ENCODE assay signal across 16 cellular contexts in the genomic region with DNA sequence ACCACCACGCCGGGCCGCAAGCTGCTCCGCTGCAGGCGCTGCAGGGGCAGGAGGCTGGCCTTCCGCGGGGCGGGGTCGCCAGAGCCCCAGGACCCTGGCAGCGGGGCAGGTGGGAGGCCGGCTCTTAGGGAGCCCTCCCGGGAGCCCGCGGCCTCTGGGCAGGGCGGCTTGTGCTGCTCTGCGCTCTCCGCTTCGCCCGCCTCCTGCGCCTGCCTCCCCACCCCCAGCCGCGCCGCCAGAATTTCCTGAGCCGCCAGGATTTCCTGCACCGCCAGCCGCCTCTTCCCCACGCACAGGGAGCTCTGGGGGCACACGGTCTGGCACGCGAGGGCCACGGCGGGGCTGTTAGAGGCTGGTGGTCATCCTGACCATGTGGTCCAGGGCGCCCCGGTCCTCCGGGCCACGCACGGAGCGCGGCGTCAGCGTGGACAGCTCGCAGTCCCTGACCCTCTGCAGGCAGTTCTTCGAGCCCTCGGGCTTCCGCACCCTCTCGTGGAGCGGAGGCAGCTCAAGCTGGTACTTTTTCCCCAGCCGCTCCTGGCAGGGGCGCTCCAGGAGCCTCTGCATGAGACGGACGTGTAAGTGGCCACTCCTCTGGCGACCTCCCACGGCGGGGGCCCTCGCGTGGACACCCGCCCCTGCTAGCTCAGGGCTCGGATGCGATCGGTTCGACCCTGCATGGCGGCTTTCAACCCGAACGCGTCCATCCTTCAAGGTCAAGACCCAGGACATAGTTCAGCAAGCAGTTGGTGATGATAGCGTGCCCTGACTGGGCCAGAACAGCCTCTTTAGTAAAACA. TPM values are rescaled to one million over a fixed set of nuclear protein-coding genes. Genes with fewer than 3 reads are reported as not detected.
DNase-seq lines count a peak whose midpoint lies in the region; ATAC-seq and TF ChIP-seq lines count a peak whose summit lies in the region.
"Not testable (repeated sequence)": the region's sequence is repeated elsewhere in the genome, so short reads cannot be mapped to it uniquely, and the experiment has no call there.
"Had no signal": no experiment of that assay in that cellular context is flagged by ENCODE, and none has a peak within 500 bp of the region (broad histone marks: within the 10 kb centered on the region; RNA-seq: fewer than 3 reads in every experiment).

No MANE protein-coding gene starts in this region.

- H3K4me1 ChIP-seq in thyroid gland: not testable (repeated sequence)

- not testable (repeated sequence) for H3K36me3 ChIP-seq in thyroid gland

- WGBS in thyroid gland, 2 donors: 0% methylated on average over 5 of the region's 66 CpGs; no CpG with 5 or more reads in 1 of the 2 donors

- DNase-seq in Daoy (ENCODE audit: low read depth) (peak; percentile 8), astrocyte of the spinal cord (ENCODE audit: low read depth, low spot score) (peak; percentile 0), epithelial cell of esophagus (ENCODE audit: low read depth) (peak; percentile 1), left cardiac atrium (peak; percentile 19), mesenteric fat pad (ENCODE audit: low spot score) (peak; percentile 71), sciatic nerve (ENCODE audit: low spot score) (peak; percentile 53), thyroid gland (peak; percentile 30 to 37)
- DNase-seq in activated CD8-positive, alpha-beta memory T cell treated with anti-CD3 and anti-CD28 coated beads for 24 hours: peak; percentile 53

- in situ Hi-C loops in astrocyte of the spinal cord (cut with HindIII; ENCODE audit: low sequenced_read_pairs): not testable (repeated sequence)

- intact Hi-C loops in left cardiac atrium (cut with DNase I); sciatic nerve (cut with DNase I); thyroid gland (cut with DNase I): not testable (repeated sequence)

- TF ChIP-seq POLR2A in thyroid gland (IDR thresholded peaks at IDR 0.05): not testable (repeated sequence)

- not testable (repeated sequence) for H3K9me3 ChIP-seq in thyroid gland

- H3K27ac ChIP-seq in thyroid gland: not testable (repeated sequence)

- peak overlapping the region; percentile 15 for H3K4me3 ChIP-seq in astrocyte of the spinal cord (ENCODE audit: low read depth, low read length)
- peak overlapping the region; percentile 11 for H3K4me3 ChIP-seq in epithelial cell of esophagus (ENCODE audit: low read length)
- H3K4me3 ChIP-seq in thyroid gland (replicated peaks in 1 of 3): peak overlapping the region in 1 of 3 donors; percentile 12

- not testable (repeated sequence) for TF ChIP-seq CTCF in astrocyte of the spinal cord (IDR thresholded peaks at IDR 0.05; ENCODE audit: low read depth, low read length); epithelial cell of esophagus (IDR thresholded peaks at IDR 0.05; ENCODE audit: insufficient read depth, low read depth, low read length, missing control alignments); thyroid gland (IDR thresholded peaks at IDR 0.05)

- ATAC-seq in left cardiac atrium, sciatic nerve: not testable (repeated sequence)

- not testable (repeated sequence) for H3K27me3 ChIP-seq in thyroid gland

RNA-seq across cellular contexts. Expression of gene TRIM64B, which starts 14.2 kb away (rescaled TPM):
- not detected in 2 replicates for total RNA-seq in Daoy (2014; rRNA removed; shearing (Covaris generic))
- total RNA-seq in left cardiac atrium (not detected), mesenteric fat pad (not detected), sciatic nerve (not detected), thyroid gland (not detected)
- total RNA-seq: activated CD4-positive, alpha-beta T cell treated with anti-CD3 and anti-CD28 coated beads, Interleukin-2, amount 10 ng/mL, durations not matched to agents 24 days and 14 days; activated CD8-positive, alpha-beta memory T cell treated with anti-CD3 and anti-CD28 coated beads, Interleukin-2, amount 10 ng/mL, durations not matched to agents 7 days and 5 days; activated T-helper 1 cell treated with anti-CD3 and anti-CD28 coated beads, Interleukin-12 subunit alpha, Interleukin-12 subunit beta, Interleukin-2, Interleukin-4 antibody, amounts not matched to agents 30 ng/mL and 10 ng/mL and 1 ng/mL, durations not matched to agents 14 hours and 24 hours and 36 hours; hepatocyte; myocyte; T-helper 2 cell treated with Interferon-gamma antibody and Interleukin-4, amounts not matched to agents 100 ng/mL and 5 ng/mL, for 36 hours; vagina had no signal

RNA-seq across cellular contexts. Expression of gene TRIM49, which starts 55.7 kb away (rescaled TPM):
- total RNA-seq in Daoy (2014; rRNA removed; shearing (Covaris generic)): not detected in 2 replicates
- not detected for total RNA-seq in left cardiac atrium
- not detected for total RNA-seq in mesenteric fat pad
- total RNA-seq in sciatic nerve: not detected
- not detected for total RNA-seq in thyroid gland
- total RNA-seq: activated CD4-positive, alpha-beta T cell treated with anti-CD3 and anti-CD28 coated beads, Interleukin-2, amount 10 ng/mL, durations not matched to agents 24 days and 14 days; activated CD8-positive, alpha-beta memory T cell treated with anti-CD3 and anti-CD28 coated beads, Interleukin-2, amount 10 ng/mL, durations not matched to agents 7 days and 5 days; activated T-helper 1 cell treated with anti-CD3 and anti-CD28 coated beads, Interleukin-12 subunit alpha, Interleukin-12 subunit beta, Interleukin-2, Interleukin-4 antibody, amounts not matched to agents 30 ng/mL and 10 ng/mL and 1 ng/mL, durations not matched to agents 14 hours and 24 hours and 36 hours; hepatocyte; lung; myocyte; T-helper 2 cell treated with Interferon-gamma antibody and Interleukin-4, amounts not matched to agents 100 ng/mL and 5 ng/mL, for 36 hours; vagina had no signal

RNA-seq across cellular contexts. Expression of gene TRIM49D1, which starts 57.9 kb away (rescaled TPM):
- not detected in 2 replicates for total RNA-seq in Daoy (2014; rRNA removed; shearing (Covaris generic))
- total RNA-seq in left cardiac atrium (not detected), mesenteric fat pad (not detected), sciatic nerve (not detected), thyroid gland (not detected)
- total RNA-seq: activated CD4-positive, alpha-beta T cell treated with anti-CD3 and anti-CD28 coated beads, Interleukin-2, amount 10 ng/mL, durations not matched to agents 24 days and 14 days; activated CD8-positive, alpha-beta memory T cell treated with anti-CD3 and anti-CD28 coated beads, Interleukin-2, amount 10 ng/mL, durations not matched to agents 7 days and 5 days; activated T-helper 1 cell treated with anti-CD3 and anti-CD28 coated beads, Interleukin-12 subunit alpha, Interleukin-12 subunit beta, Interleukin-2, Interleukin-4 antibody, amounts not matched to agents 30 ng/mL and 10 ng/mL and 1 ng/mL, durations not matched to agents 14 hours and 24 hours and 36 hours; hepatocyte; lung; myocyte; T-helper 2 cell treated with Interferon-gamma antibody and Interleukin-4, amounts not matched to agents 100 ng/mL and 5 ng/mL, for 36 hours; vagina had no signal

RNA-seq across cellular contexts. Expression of gene TRIM49D2, which starts 59.8 kb away (rescaled TPM):
- not detected in 2 replicates for total RNA-seq in Daoy (2014; rRNA removed; shearing (Covaris generic))
- total RNA-seq in left cardiac atrium: not detected
- not detected for total RNA-seq in mesenteric fat pad
- not detected for total RNA-seq in sciatic nerve
- not detected for total RNA-seq in thyroid gland
- total RNA-seq: activated CD4-positive, alpha-beta T cell treated with anti-CD3 and anti-CD28 coated beads, Interleukin-2, amount 10 ng/mL, durations not matched to agents 24 days and 14 days; activated CD8-positive, alpha-beta memory T cell treated with anti-CD3 and anti-CD28 coated beads, Interleukin-2, amount 10 ng/mL, durations not matched to agents 7 days and 5 days; activated T-helper 1 cell treated with anti-CD3 and anti-CD28 coated beads, Interleukin-12 subunit alpha, Interleukin-12 subunit beta, Interleukin-2, Interleukin-4 antibody, amounts not matched to agents 30 ng/mL and 10 ng/mL and 1 ng/mL, durations not matched to agents 14 hours and 24 hours and 36 hours; hepatocyte; lung; myocyte; T-helper 2 cell treated with Interferon-gamma antibody and Interleukin-4, amounts not matched to agents 100 ng/mL and 5 ng/mL, for 36 hours; vagina had no signal

Comparison
In these comparisons a context has a peak if more than half of its experiments do, and no peak if none do; other contexts are left out.
1. DNase-seq: peak in every context shown above with its lines; median percentile 71 in mesenteric fat pad; 53 in activated CD8-positive, alpha-beta memory T cell treated with anti-CD3 and anti-CD28 coated beads for 24 hours; 53 in sciatic nerve; 34 in thyroid gland; 19 in left cardiac atrium; 8 in Daoy; 1 in epithelial cell of esophagus; 0 in astrocyte of the spinal cord.